In the genomic region with DNA sequence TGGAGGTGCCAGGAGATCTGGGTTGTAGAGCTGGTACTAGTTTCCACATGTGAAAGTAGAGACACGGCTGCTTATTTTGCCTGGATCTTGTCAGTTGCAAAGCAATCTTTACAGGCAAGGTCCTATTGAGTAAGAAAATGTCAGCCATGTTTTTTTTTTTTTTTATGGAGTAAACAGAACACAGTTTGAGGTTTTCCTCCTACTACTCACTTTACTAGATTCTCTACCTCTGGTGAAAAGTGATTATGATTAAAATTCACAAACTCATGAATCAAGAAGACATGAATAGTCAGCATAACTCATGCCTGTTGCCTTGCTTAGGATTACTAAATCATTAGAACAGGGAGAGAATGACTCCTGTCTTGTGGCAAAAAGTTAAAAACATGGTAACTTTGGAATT, we compare ENCODE assay signal across 1 cellular context.
A peak's percentile ranks its signal among the peaks of the same experiment; 100 is the strongest.
TF ChIP-seq lines count a peak whose summit lies in the region.

No MANE protein-coding gene starts in this region.

TF ChIP-seq in HepG2, 621 proteins besides CTCF, POLR2A, EP300 and RAD21:
- TF ChIP-seq, protein P1, sequence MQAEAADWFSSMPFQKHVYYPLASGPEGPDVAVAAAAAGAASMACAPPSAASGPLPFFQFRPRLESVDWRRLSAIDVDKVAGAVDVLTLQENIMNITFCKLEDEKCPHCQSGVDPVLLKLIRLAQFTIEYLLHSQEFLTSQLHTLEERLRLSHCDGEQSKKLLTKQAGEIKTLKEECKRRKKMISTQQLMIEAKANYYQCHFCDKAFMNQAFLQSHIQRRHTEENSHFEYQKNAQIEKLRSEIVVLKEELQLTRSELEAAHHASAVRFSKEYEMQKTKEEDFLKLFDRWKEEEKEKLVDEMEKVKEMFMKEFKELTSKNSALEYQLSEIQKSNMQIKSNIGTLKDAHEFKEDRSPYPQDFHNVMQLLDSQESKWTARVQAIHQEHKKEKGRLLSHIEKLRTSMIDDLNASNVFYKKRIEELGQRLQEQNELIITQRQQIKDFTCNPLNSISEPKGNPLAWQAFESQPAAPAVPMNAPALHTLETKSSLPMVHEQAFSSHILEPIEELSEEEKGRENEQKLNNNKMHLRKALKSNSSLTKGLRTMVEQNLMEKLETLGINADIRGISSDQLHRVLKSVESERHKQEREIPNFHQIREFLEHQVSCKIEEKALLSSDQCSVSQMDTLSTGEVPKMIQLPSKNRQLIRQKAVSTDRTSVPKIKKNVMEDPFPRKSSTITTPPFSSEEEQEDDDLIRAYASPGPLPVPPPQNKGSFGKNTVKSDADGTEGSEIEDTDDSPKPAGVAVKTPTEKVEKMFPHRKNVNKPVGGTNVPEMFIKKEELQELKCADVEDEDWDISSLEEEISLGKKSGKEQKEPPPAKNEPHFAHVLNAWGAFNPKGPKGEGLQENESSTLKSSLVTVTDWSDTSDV (CRISPR knock-in tag; IDR thresholded peaks at IDR 0.05), result no peak
- TF ChIP-seq ZNF720 (CRISPR knock-in tag; IDR thresholded peaks at IDR 0.05) (no peak), ZNF431 (CRISPR knock-in tag; IDR thresholded peaks at IDR 0.05; ENCODE audit: borderline replicate concordance, low read depth) (no peak), MAFF (IDR thresholded peaks at IDR 0.05; ENCODE audit: low read depth, low read length) (0 out of 2 replicates have a peak, but pooled peaks have one; percentile 3)
